Comparison of ENCODE assay signal across 10 cellular contexts in the genomic region with DNA sequence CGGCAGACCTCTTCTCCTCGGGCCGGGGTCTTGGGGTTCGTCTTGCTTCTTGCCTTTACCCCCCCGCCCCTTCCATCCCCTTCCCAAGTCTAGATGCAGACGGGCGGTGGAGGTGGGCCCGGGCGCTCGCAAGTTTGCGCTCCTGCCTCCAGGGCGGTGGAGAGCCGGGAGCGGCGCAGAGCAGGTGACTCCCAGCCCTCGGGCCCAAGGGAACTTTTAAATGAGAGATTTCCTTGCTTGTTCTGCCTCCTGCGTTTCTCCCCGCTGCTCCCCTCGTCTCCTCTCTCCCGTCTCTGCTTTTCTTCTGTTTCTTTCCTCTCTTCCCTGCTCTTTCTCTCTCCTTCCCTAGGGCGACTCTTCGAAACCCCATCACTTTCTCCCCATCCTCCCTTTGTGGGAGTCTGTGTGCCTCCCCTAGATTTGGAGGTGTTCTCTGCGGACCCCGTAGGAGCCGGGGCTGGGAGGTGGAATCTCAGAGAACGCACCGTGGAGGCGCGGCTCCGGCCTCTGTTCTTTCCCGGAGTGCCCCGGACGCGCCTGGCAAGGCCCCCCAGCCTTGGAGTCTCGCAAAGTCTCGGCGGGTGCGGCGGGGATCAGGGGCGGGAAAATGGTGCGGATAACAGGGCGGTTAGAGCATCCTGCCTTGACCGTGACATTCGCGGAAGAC. TPM values are rescaled to one million over a fixed set of nuclear protein-coding genes. Genes with fewer than 3 reads are reported as not detected.
DNase-seq lines count a peak whose midpoint lies in the region; ATAC-seq and TF ChIP-seq lines count a peak whose summit lies in the region.
"Had no signal": no experiment of that assay in that cellular context is flagged by ENCODE, and none has a peak within 500 bp of the region (broad histone marks: within the 10 kb centered on the region; RNA-seq: fewer than 3 reads in every experiment).

No MANE protein-coding gene starts in this region.

- H3K36me3 ChIP-seq in cardiac muscle cell (no peaks in the 10 kb centered on the region), right atrium auricular region (no peaks in the 10 kb centered on the region)
- H3K36me3 ChIP-seq: SJSA1 had no signal

- peak overlapping the region; percentile 91 for H3K4me3 ChIP-seq in cardiac muscle cell
- H3K4me3 ChIP-seq in right atrium auricular region = no peak overlapping the region
- H3K4me3 ChIP-seq in iPS-18c (ENCODE audit: insufficient read depth, low read depth, low read length) = peak overlapping the region; percentile 74
- H3K4me3 ChIP-seq: SJSA1 had no signal

- peaks cover 15% of the 10 kb centered on the region for H3K4me1 Mint-ChIP-seq in activated CD4-positive, alpha-beta memory T cell treated with anti-CD3 and anti-CD28 coated beads, Interleukin-2, amount 10 ng/mL, durations not matched to agents 7 days and 5 days
- H3K4me1 Mint-ChIP-seq in type B pancreatic cell (ENCODE audit: unreplicated experiment) = peaks cover 14% of the 10 kb centered on the region

- peaks cover 74% of the 10 kb centered on the region for H3K27me3 ChIP-seq in cardiac muscle cell
- H3K27me3 ChIP-seq in right atrium auricular region = peaks cover 11 to 21% of the 10 kb centered on the region in 2 donors

- CTCF ChIA-PET in activated CD4-positive, alpha-beta memory T cell treated with anti-CD3 and anti-CD28 coated beads, Interleukin-2, amount 10 ng/mL, durations not matched to agents 7 days and 5 days (lab: Charles Lee) = no interaction called here

- H3K27ac ChIP-seq in cardiac muscle cell (no peak overlapping the region), right atrium auricular region (no peak overlapping the region)
- H3K27ac ChIP-seq: SJSA1 had no signal

- no peak overlapping the region for H3K27ac Mint-ChIP-seq in activated CD4-positive, alpha-beta memory T cell treated with anti-CD3 and anti-CD28 coated beads, Interleukin-2, amount 10 ng/mL, durations not matched to agents 7 days and 5 days
- no peak overlapping the region for H3K27ac Mint-ChIP-seq in type B pancreatic cell

- H3K27me3 Mint-ChIP-seq in activated CD4-positive, alpha-beta memory T cell treated with anti-CD3 and anti-CD28 coated beads, Interleukin-2, amount 10 ng/mL, durations not matched to agents 7 days and 5 days = peaks cover 71% of the 10 kb centered on the region
- H3K27me3 Mint-ChIP-seq in type B pancreatic cell = peaks cover 76% of the 10 kb centered on the region

- peak overlapping the region; percentile 17 for H3K4me3 Mint-ChIP-seq in activated CD4-positive, alpha-beta memory T cell treated with anti-CD3 and anti-CD28 coated beads, Interleukin-2, amount 10 ng/mL, durations not matched to agents 7 days and 5 days
- H3K4me3 Mint-ChIP-seq in type B pancreatic cell = peak overlapping the region; percentile 86

- POLR2A ChIA-PET in activated CD4-positive, alpha-beta memory T cell treated with anti-CD3 and anti-CD28 coated beads, Interleukin-2, amount 10 ng/mL, durations not matched to agents 7 days and 5 days (lab: Charles Lee) = no interaction called here

- no peak for TF ChIP-seq CTCF in cardiac muscle cell (IDR thresholded peaks at IDR 0.05; ENCODE audit: low read depth, low read length)
- TF ChIP-seq CTCF in right atrium auricular region (IDR thresholded peaks at IDR 0.05) = no peak
- no peak for TF ChIP-seq CTCF in type B pancreatic cell (conservative IDR thresholded peaks at IDR 0.05)

- H3K4me1 ChIP-seq in cardiac muscle cell (ENCODE audit: low read depth) (peaks cover 10% of the 10 kb centered on the region), right atrium auricular region (peaks cover 0 to 17% of the 10 kb centered on the region in 2 donors)
- H3K4me1 ChIP-seq: SJSA1 had no signal

- no peaks in the 10 kb centered on the region for H3K36me3 Mint-ChIP-seq in activated CD4-positive, alpha-beta memory T cell treated with anti-CD3 and anti-CD28 coated beads, Interleukin-2, amount 10 ng/mL, durations not matched to agents 7 days and 5 days (ENCODE audit: low read depth)
- no peaks in the 10 kb centered on the region for H3K36me3 Mint-ChIP-seq in type B pancreatic cell

- no peak for ATAC-seq in HG03342 (IDR thresholded peaks at IDR 0.05; ENCODE audit: unreplicated experiment)

- no peaks in the 10 kb centered on the region for H3K9me3 ChIP-seq in cardiac muscle cell (ENCODE audit: low read depth)
- H3K9me3 ChIP-seq in right atrium auricular region = no peaks in the 10 kb centered on the region
- no peaks in the 10 kb centered on the region for H3K9me3 ChIP-seq in iPS-18c (ENCODE audit: control insufficient read depth, insufficient read depth, low read length)
- H3K9me3 ChIP-seq: SJSA1 had no signal

- DNase-seq in cardiac muscle cell (ENCODE audit: low read depth in 1 of 2, low spot score in 1 of 2) (peak in 1 of 2 donors; percentile 63), right atrium auricular region (ENCODE audit: low spot score) (no peak), type B pancreatic cell (ENCODE audit: extremely low spot score, unreplicated experiment) (no peak), superior temporal gyrus (ENCODE audit: extremely low spot score) (no peak)
- DNase-seq in activated CD4-positive, alpha-beta memory T cell treated with anti-CD3 and anti-CD28 coated beads, Interleukin-2, amount 10 ng/mL, durations not matched to agents 7 days and 5 days = no peak
- DNase-seq in stimulated activated naive CD4-positive, alpha-beta T cell treated with Interleukin-2 at 50 U/mL for 16 hours (lab: John Stamatoyannopoulos, UW) = no peak
- DNase-seq: DND-41 had no signal

- no peaks in the 10 kb centered on the region for H3K9me3 Mint-ChIP-seq in activated CD4-positive, alpha-beta memory T cell treated with anti-CD3 and anti-CD28 coated beads, Interleukin-2, amount 10 ng/mL, durations not matched to agents 7 days and 5 days
- H3K9me3 Mint-ChIP-seq in type B pancreatic cell = no peaks in the 10 kb centered on the region

RNA-seq across cellular contexts. Expression of gene CUX2, which starts 1.1 kb away (rescaled TPM):
- total RNA-seq in cardiac muscle cell (6.6 and 7.4 TPM in 2 replicates), right atrium auricular region (not detected), type B pancreatic cell (ENCODE audit: low replicate concordance) (4.4 and 8.2 TPM in 2 replicates)
- polyA plus RNA-seq in cardiac muscle cell = 2.1 and 2.6 TPM in 2 replicates
- total RNA-seq in activated CD4-positive, alpha-beta memory T cell treated with anti-CD3 and anti-CD28 coated beads, Interleukin-2, amount 10 ng/mL, durations not matched to agents 7 days and 5 days = under 1 TPM; 0.20 to 0.38 TPM
- total RNA-seq: SJSA1 had no signal

Comparison
In these comparisons a context has a peak if more than half of its experiments do, and no peak if none do; other contexts are left out.
1. H3K4me3 ChIP-seq: peak in cardiac muscle cell (single experiment) and iPS-18c (single experiment); none in right atrium auricular region (0 of 2).